In the genomic region with DNA sequence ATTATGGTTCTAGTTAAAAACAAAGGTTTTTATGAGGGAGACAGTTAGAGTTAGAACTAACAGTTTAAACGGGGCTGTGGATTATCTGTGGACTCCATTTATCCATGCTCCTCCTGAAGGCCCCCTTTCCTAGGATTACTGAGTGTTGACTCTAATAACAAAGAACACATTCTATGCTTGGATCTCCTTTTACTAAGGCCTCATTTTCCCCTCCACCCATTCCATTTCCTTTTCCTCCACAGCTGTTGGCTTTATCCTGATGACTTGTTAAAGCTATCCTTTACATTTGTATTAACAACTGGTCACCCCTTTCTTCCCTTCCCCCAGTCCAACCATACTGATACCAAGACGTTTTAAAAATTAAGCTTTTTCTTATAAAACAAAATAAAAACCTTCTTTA, we compare ENCODE assay signal across 29 cellular contexts.
A peak's percentile ranks its signal among the peaks of the same experiment; 100 is the strongest.
DNase-seq lines count a peak whose midpoint lies in the region; ATAC-seq and TF ChIP-seq lines count a peak whose summit lies in the region.
"Had no signal": no experiment of that assay in that cellular context is flagged by ENCODE, and none has a peak within 500 bp of the region (broad histone marks: within the 10 kb centered on the region; RNA-seq: fewer than 3 reads in every experiment).

No MANE protein-coding gene starts in this region.

- peak overlapping the region; percentile 2 for H3K4me3 Mint-ChIP-seq in neural progenitor cell
- no peak overlapping the region for H3K4me3 Mint-ChIP-seq in CD8-positive, alpha-beta memory T cell
- no peak overlapping the region for H3K4me3 Mint-ChIP-seq in activated CD8-positive, alpha-beta memory T cell treated with anti-CD3 and anti-CD28 coated beads, Interleukin-2, amount 10 ng/mL, durations not matched to agents 7 days and 5 days
- H3K4me3 Mint-ChIP-seq: activated B cell treated with CpG ODN at 0.5 μM for 24 hours; activated naive CD8-positive, alpha-beta T cell; activated T-helper 17 cell treated with anti-CD3 and anti-CD28 coated beads, Interleukin-2, amount 50 U/mL, for 72 hours; immature natural killer cell had no signal

- H3K4me1 ChIP-seq in SJCRH30 (peaks cover 48% of the 10 kb centered on the region), iPS-18a (ENCODE audit: control insufficient read depth, low read depth, low read length) (peaks cover 29% of the 10 kb centered on the region), neural progenitor cell (peaks cover 38% of the 10 kb centered on the region), uterus (no peaks in the 10 kb centered on the region)
- no peaks in the 10 kb centered on the region for H3K4me1 ChIP-seq in CD8-positive, alpha-beta memory T cell (ENCODE audit: insufficient read depth, low read length)
- H3K4me1 ChIP-seq: BLaER1, prostate gland, upper lobe of left lung had no signal

- peaks cover 20% of the 10 kb centered on the region for H3K4me1 Mint-ChIP-seq in neural progenitor cell
- H3K4me1 Mint-ChIP-seq in CD8-positive, alpha-beta memory T cell: no peaks in the 10 kb centered on the region
- no peaks in the 10 kb centered on the region for H3K4me1 Mint-ChIP-seq in activated CD8-positive, alpha-beta memory T cell treated with anti-CD3 and anti-CD28 coated beads, Interleukin-2, amount 10 ng/mL, durations not matched to agents 7 days and 5 days
- H3K4me1 Mint-ChIP-seq: activated B cell treated with CpG ODN at 0.5 μM for 24 hours; activated T-helper 17 cell treated with anti-CD3 and anti-CD28 coated beads, Interleukin-2, amount 50 U/mL, for 72 hours; immature natural killer cell had no signal

- TF ChIP-seq CTCF in neural progenitor cell (IDR thresholded peaks at IDR 0.05) (no peak), uterus (IDR thresholded peaks at IDR 0.05) (no peak)

- H3K9me3 ChIP-seq in SJCRH30 (replicated peaks) (no peaks in the 10 kb centered on the region), iPS-18a (ENCODE audit: control insufficient read depth, low read depth, low read length) (no peaks in the 10 kb centered on the region), neural progenitor cell (ENCODE audit: low read depth) (no peaks in the 10 kb centered on the region), uterus (no peaks in the 10 kb centered on the region)
- no peaks in the 10 kb centered on the region for H3K9me3 ChIP-seq in CD8-positive, alpha-beta memory T cell (ENCODE audit: low read length)
- H3K9me3 ChIP-seq: BLaER1, heart left ventricle, prostate gland, upper lobe of left lung had no signal

- TF ChIP-seq POLR2A in uterus (IDR thresholded peaks at IDR 0.05): no peak

- POLR2A ChIA-PET in CD8-positive, alpha-beta memory T cell (lab: Charles Lee): no interaction called here

- no peak overlapping the region for H2AFZ ChIP-seq in neural progenitor cell (replicated peaks)

- H3K27me3 Mint-ChIP-seq in neural progenitor cell (ENCODE audit: insufficient read depth, low read depth): no peaks in the 10 kb centered on the region
- H3K27me3 Mint-ChIP-seq in CD8-positive, alpha-beta memory T cell: no peaks in the 10 kb centered on the region
- H3K27me3 Mint-ChIP-seq in activated CD8-positive, alpha-beta memory T cell treated with anti-CD3 and anti-CD28 coated beads, Interleukin-2, amount 10 ng/mL, durations not matched to agents 7 days and 5 days: no peaks in the 10 kb centered on the region
- H3K27me3 Mint-ChIP-seq: activated B cell treated with CpG ODN at 0.5 μM for 24 hours; activated naive CD8-positive, alpha-beta T cell; activated T-helper 17 cell treated with anti-CD3 and anti-CD28 coated beads, Interleukin-2, amount 50 U/mL, for 72 hours had no signal

- peak overlapping the region; percentile 70 for H3K4me2 ChIP-seq in neural progenitor cell
- H3K4me2 ChIP-seq: BLaER1 had no signal

- H3K9ac ChIP-seq in iPS-18a (ENCODE audit: low read length): no peak overlapping the region
- no peak overlapping the region for H3K9ac ChIP-seq in neural progenitor cell
- H3K9ac ChIP-seq: BLaER1 had no signal

- DNase-seq in H7 (peak; percentile 1), SJCRH30 (peak; percentile 82 to 98), neural progenitor cell (ENCODE audit: low spot score) (peak; percentile 64), uterus (no peak), dedifferentiated amniotic fluid mesenchymal stem cell (ENCODE audit: extremely low spot score) (no peak)
- no peak for DNase-seq in CD8-positive, alpha-beta memory T cell
- no peak for DNase-seq in activated CD8-positive, alpha-beta memory T cell treated with anti-CD3 and anti-CD28 coated beads, Interleukin-2, amount 10 ng/mL, durations not matched to agents 7 days and 5 days
- DNase-seq: activated B cell treated with CpG ODN at 0.5 μM for 24 hours; activated CD4-positive, alpha-beta T cell treated with anti-CD3 and anti-CD28 coated beads, Interleukin-2, amount 50 U/mL, for 48 hours; activated CD8-positive, alpha-beta memory T cell treated with anti-CD3 and anti-CD28 coated beads, Interleukin-2, amount 50 U/mL, for 48 hours; aorta; caudate nucleus; heart left ventricle; immature natural killer cell; NCI-H1092; NCI-H187; NCI-H2227 treated with DMSO at 0.1 percent for 48 hours; NCI-H82; stimulated activated CD4-positive, alpha-beta T cell treated with anti-CD3 and anti-CD28 coated beads, Interleukin-1b, Interleukin-23, amount 100 ng/mL, for 48 hours; T1000; upper lobe of left lung had no signal

- no peak for ATAC-seq in activated CD8-positive, alpha-beta memory T cell treated with anti-CD3 and anti-CD28 coated beads, Interleukin-2, amount 10 ng/mL, durations not matched to agents 7 days and 5 days
- ATAC-seq: activated T-helper 17 cell treated with anti-CD3 and anti-CD28 coated beads, Interleukin-2, amount 50 U/mL, for 72 hours; heart left ventricle; left lobe of liver had no signal

- CTCF ChIA-PET in CD8-positive, alpha-beta memory T cell (lab: Charles Lee): no interaction called here
- CTCF ChIA-PET in activated CD8-positive, alpha-beta memory T cell treated with anti-CD3 and anti-CD28 coated beads, Interleukin-2, amount 10 ng/mL, durations not matched to agents 7 days and 5 days (lab: Charles Lee): no interaction called here

- H3F3A ChIP-seq in neural progenitor cell (ENCODE audit: low read depth): peaks cover 25% of the 10 kb centered on the region

- no peaks in the 10 kb centered on the region for H4K20me1 ChIP-seq in neural progenitor cell (ENCODE audit: low read depth)
- H4K20me1 ChIP-seq: BLaER1 had no signal

- no peak overlapping the region for H3K27ac Mint-ChIP-seq in neural progenitor cell
- peak overlapping the region in 1 of 8 donors; percentile 47 for H3K27ac Mint-ChIP-seq in CD8-positive, alpha-beta memory T cell
- H3K27ac Mint-ChIP-seq in activated CD8-positive, alpha-beta memory T cell treated with anti-CD3 and anti-CD28 coated beads, Interleukin-2, amount 10 ng/mL, durations not matched to agents 7 days and 5 days: no peak overlapping the region
- H3K27ac Mint-ChIP-seq: activated B cell treated with CpG ODN at 0.5 μM for 24 hours; activated naive CD8-positive, alpha-beta T cell; activated T-helper 17 cell treated with anti-CD3 and anti-CD28 coated beads, Interleukin-2, amount 50 U/mL, for 72 hours; immature natural killer cell had no signal

- H3K79me2 ChIP-seq in neural progenitor cell (ENCODE audit: low read depth): no peaks in the 10 kb centered on the region

- H3K27ac ChIP-seq in SJCRH30: peak overlapping the region; percentile 79
- H3K27ac ChIP-seq in iPS-18a (ENCODE audit: low read length): peak overlapping the region; percentile 30
- peak overlapping the region; percentile 81 for H3K27ac ChIP-seq in neural progenitor cell
- H3K27ac ChIP-seq in CD8-positive, alpha-beta memory T cell (ENCODE audit: low read depth, low read length): no peak overlapping the region
- no peak overlapping the region for H3K27ac ChIP-seq in uterus
- H3K27ac ChIP-seq: BLaER1, epithelial cell of prostate, heart left ventricle, prostate gland, skin epidermis, upper lobe of left lung had no signal

- intact Hi-C loops in uterus (cut with DNase I; ENCODE audit: low total_unique reads): no loop called here

- H3K36me3 Mint-ChIP-seq in neural progenitor cell: peaks cover 20% of the 10 kb centered on the region
- H3K36me3 Mint-ChIP-seq in CD8-positive, alpha-beta memory T cell: peaks cover 37 to 63% (median 49%) of the 10 kb centered on the region in 3 donors
- H3K36me3 Mint-ChIP-seq in activated CD8-positive, alpha-beta memory T cell treated with anti-CD3 and anti-CD28 coated beads, Interleukin-2, amount 10 ng/mL, durations not matched to agents 7 days and 5 days: peaks cover 31% of the 10 kb centered on the region

- H3K36me3 ChIP-seq in H7 (replicated peaks; ENCODE audit: control insufficient read depth, insufficient read depth, low read length) (no peaks in the 10 kb centered on the region), SJCRH30 (0 out of 2 replicates have a peak, but pooled peaks cover 5% of the 10 kb centered on the region), iPS-18a (ENCODE audit: control insufficient read depth, low read depth, low read length) (peaks cover 5% of the 10 kb centered on the region), neural progenitor cell (peaks cover 8% of the 10 kb centered on the region), uterus (no peaks in the 10 kb centered on the region)
- peaks cover 10% of the 10 kb centered on the region for H3K36me3 ChIP-seq in CD8-positive, alpha-beta memory T cell (ENCODE audit: insufficient read depth, low read length)
- H3K36me3 ChIP-seq: prostate gland had no signal

- no peaks in the 10 kb centered on the region for H3K9me3 Mint-ChIP-seq in neural progenitor cell
- no peaks in the 10 kb centered on the region for H3K9me3 Mint-ChIP-seq in CD8-positive, alpha-beta memory T cell
- H3K9me3 Mint-ChIP-seq in activated CD8-positive, alpha-beta memory T cell treated with anti-CD3 and anti-CD28 coated beads, Interleukin-2, amount 10 ng/mL, durations not matched to agents 7 days and 5 days (ENCODE audit: low read depth): no peaks in the 10 kb centered on the region
- H3K9me3 Mint-ChIP-seq: activated B cell treated with CpG ODN at 0.5 μM for 24 hours; activated T-helper 17 cell treated with anti-CD3 and anti-CD28 coated beads, Interleukin-2, amount 50 U/mL, for 72 hours; immature natural killer cell had no signal

- H3K4me3 ChIP-seq in H7 (ENCODE audit: insufficient read depth, low read depth, low read length): no peak overlapping the region
- peak overlapping the region; percentile 18 for H3K4me3 ChIP-seq in SJCRH30
- peak overlapping the region; percentile 8 for H3K4me3 ChIP-seq in iPS-18a (ENCODE audit: low read length)
- peak overlapping the region; percentile 13 for H3K4me3 ChIP-seq in neural progenitor cell
- H3K4me3 ChIP-seq in CD8-positive, alpha-beta memory T cell (ENCODE audit: low read length): no peak overlapping the region
- H3K4me3 ChIP-seq in uterus: no peak overlapping the region
- H3K4me3 ChIP-seq: BLaER1, heart left ventricle, prostate gland, skin epidermis, upper lobe of left lung had no signal

- H3K27me3 ChIP-seq in H7 (ENCODE audit: control insufficient read depth, insufficient read depth, low read length): no peaks in the 10 kb centered on the region
- H3K27me3 ChIP-seq in SJCRH30: no peaks in the 10 kb centered on the region
- H3K27me3 ChIP-seq in iPS-18a (ENCODE audit: control insufficient read depth, insufficient read depth, low read length): no peaks in the 10 kb centered on the region
- no peaks in the 10 kb centered on the region for H3K27me3 ChIP-seq in neural progenitor cell
- H3K27me3 ChIP-seq in CD8-positive, alpha-beta memory T cell (ENCODE audit: insufficient read depth, low read length, poor library complexity, severe bottlenecking): no peaks in the 10 kb centered on the region
- no peaks in the 10 kb centered on the region for H3K27me3 ChIP-seq in uterus
- H3K27me3 ChIP-seq: BLaER1, heart left ventricle, upper lobe of left lung had no signal

Comparison
In these comparisons a context has a peak if more than half of its experiments do, and no peak if none do; other contexts are left out.
1. DNase-seq: peak in H7 (single experiment), SJCRH30 (2 of 2) and neural progenitor cell (single experiment); none in CD8-positive, alpha-beta memory T cell (0 of 5), uterus (0 of 2), activated CD8-positive, alpha-beta memory T cell treated with anti-CD3 and anti-CD28 coated beads, Interleukin-2, amount 10 ng/mL, durations not matched to agents 7 days and 5 days (single experiment) and dedifferentiated amniotic fluid mesenchymal stem cell (single experiment).
2. H3K4me3 ChIP-seq: peak in SJCRH30 (single experiment), iPS-18a (single experiment) and neural progenitor cell (single experiment); none in H7 (single experiment), CD8-positive, alpha-beta memory T cell (single experiment) and uterus (0 of 2).
3. H3K27ac ChIP-seq: peak in SJCRH30 (single experiment), iPS-18a (single experiment) and neural progenitor cell (single experiment); none in CD8-positive, alpha-beta memory T cell (single experiment) and uterus (0 of 2).